Comparison of ENCODE assay signal across 8 cellular contexts in genomic region chr12:123062682-123063426, GRCh38.
A peak's percentile ranks its signal among the peaks of the same experiment; 100 is the strongest.
DNase-seq lines count a peak whose midpoint lies in the region; ATAC-seq and TF ChIP-seq lines count a peak whose summit lies in the region.

No MANE protein-coding gene starts in this region.

- no peak overlapping the region for H3K4me3 Mint-ChIP-seq in natural killer cell
- no peak overlapping the region for H3K4me3 Mint-ChIP-seq in natural killer cell treated with Interleukin-12 subunit alpha and Interleukin-12 subunit beta and Interleukin-15 and Interleukin-18, amount 100 ng/mL, for 72 hours
- H3K4me3 Mint-ChIP-seq in activated T-helper 2 cell treated with anti-CD3 and anti-CD28 coated beads, Interferon-gamma antibody, Interleukin-2, Interleukin-4, amounts not matched to agents 10 μg/mL and 5 μg/mL and 100 μg/mL, durations not matched to agents 14 hours and 24 hours and 36 hours (ENCODE audit: low read depth), result no peak overlapping the region
- H3K4me3 Mint-ChIP-seq in activated CD4-positive, alpha-beta memory T cell treated with anti-CD3 and anti-CD28 coated beads for 36 hours, result no peak overlapping the region

- peak overlapping the region; percentile 33 for H3K27ac ChIP-seq in upper lobe of right lung

- H3K4me1 Mint-ChIP-seq in natural killer cell, result peaks cover 74 to 80% of the 10 kb centered on the region in 2 donors
- peaks cover 29 to 66% of the 10 kb centered on the region in 2 donors for H3K4me1 Mint-ChIP-seq in natural killer cell treated with Interleukin-12 subunit alpha and Interleukin-12 subunit beta and Interleukin-15 and Interleukin-18, amount 100 ng/mL, for 72 hours (ENCODE audit: low read depth in 2 of 2)
- peaks cover 18% of the 10 kb centered on the region for H3K4me1 Mint-ChIP-seq in activated T-helper 2 cell treated with anti-CD3 and anti-CD28 coated beads, Interferon-gamma antibody, Interleukin-2, Interleukin-4, amounts not matched to agents 10 μg/mL and 5 μg/mL and 100 μg/mL, durations not matched to agents 14 hours and 24 hours and 36 hours (ENCODE audit: low read depth)
- peaks cover 11% of the 10 kb centered on the region for H3K4me1 Mint-ChIP-seq in activated CD4-positive, alpha-beta memory T cell treated with anti-CD3 and anti-CD28 coated beads for 36 hours (ENCODE audit: low read depth)

- CTCF ChIA-PET in activated CD4-positive, alpha-beta memory T cell treated with anti-CD3 and anti-CD28 coated beads for 36 hours (lab: Charles Lee), result no interaction called here

- peaks cover 64% of the 10 kb centered on the region for H3K4me1 ChIP-seq in upper lobe of right lung

- no peaks in the 10 kb centered on the region for H3K9me3 ChIP-seq in upper lobe of right lung

- no peaks in the 10 kb centered on the region for H3K9me3 Mint-ChIP-seq in natural killer cell
- H3K9me3 Mint-ChIP-seq in natural killer cell treated with Interleukin-12 subunit alpha and Interleukin-12 subunit beta and Interleukin-15 and Interleukin-18, amount 100 ng/mL, for 72 hours, result no peaks in the 10 kb centered on the region
- no peaks in the 10 kb centered on the region for H3K9me3 Mint-ChIP-seq in activated T-helper 2 cell treated with anti-CD3 and anti-CD28 coated beads, Interferon-gamma antibody, Interleukin-2, Interleukin-4, amounts not matched to agents 10 μg/mL and 5 μg/mL and 100 μg/mL, durations not matched to agents 14 hours and 24 hours and 36 hours
- H3K9me3 Mint-ChIP-seq in activated CD4-positive, alpha-beta memory T cell treated with anti-CD3 and anti-CD28 coated beads for 36 hours, result no peaks in the 10 kb centered on the region

- no peaks in the 10 kb centered on the region for H3K27me3 ChIP-seq in upper lobe of right lung

- H3K36me3 ChIP-seq in upper lobe of right lung, result no peaks in the 10 kb centered on the region

- no peaks in the 10 kb centered on the region for H3K27me3 Mint-ChIP-seq in natural killer cell (ENCODE audit: low read depth in 2 of 2)
- no peaks in the 10 kb centered on the region for H3K27me3 Mint-ChIP-seq in natural killer cell treated with Interleukin-12 subunit alpha and Interleukin-12 subunit beta and Interleukin-15 and Interleukin-18, amount 100 ng/mL, for 72 hours
- H3K27me3 Mint-ChIP-seq in activated T-helper 2 cell treated with anti-CD3 and anti-CD28 coated beads, Interferon-gamma antibody, Interleukin-2, Interleukin-4, amounts not matched to agents 10 μg/mL and 5 μg/mL and 100 μg/mL, durations not matched to agents 14 hours and 24 hours and 36 hours (ENCODE audit: low read depth), result no peaks in the 10 kb centered on the region
- H3K27me3 Mint-ChIP-seq in activated CD4-positive, alpha-beta memory T cell treated with anti-CD3 and anti-CD28 coated beads for 36 hours, result no peaks in the 10 kb centered on the region

- H3K4me3 ChIP-seq in upper lobe of right lung, result no peak overlapping the region

- H3K36me3 Mint-ChIP-seq in natural killer cell, result no peaks in the 10 kb centered on the region
- no peaks in the 10 kb centered on the region for H3K36me3 Mint-ChIP-seq in natural killer cell treated with Interleukin-12 subunit alpha and Interleukin-12 subunit beta and Interleukin-15 and Interleukin-18, amount 100 ng/mL, for 72 hours
- H3K36me3 Mint-ChIP-seq in activated T-helper 2 cell treated with anti-CD3 and anti-CD28 coated beads, Interferon-gamma antibody, Interleukin-2, Interleukin-4, amounts not matched to agents 10 μg/mL and 5 μg/mL and 100 μg/mL, durations not matched to agents 14 hours and 24 hours and 36 hours (ENCODE audit: low read depth), result no peaks in the 10 kb centered on the region
- no peaks in the 10 kb centered on the region for H3K36me3 Mint-ChIP-seq in activated CD4-positive, alpha-beta memory T cell treated with anti-CD3 and anti-CD28 coated beads for 36 hours

- intact Hi-C loops in natural killer cell (cut with micrococcal nuclease), result no loop called here
- intact Hi-C loops in activated T-helper 2 cell treated with anti-CD3 and anti-CD28 coated beads, Interferon-gamma antibody, Interleukin-2, Interleukin-4, amounts not matched to agents 10 μg/mL and 5 μg/mL and 100 μg/mL, durations not matched to agents 14 hours and 24 hours and 36 hours (cut with micrococcal nuclease), result no loop called here
- intact Hi-C loops in upper lobe of right lung (cut with DNase I), result no loop called here
- intact Hi-C loops in activated CD4-positive, alpha-beta memory T cell treated with anti-CD3 and anti-CD28 coated beads for 36 hours (cut with micrococcal nuclease), result no loop called here

- ATAC-seq in natural killer cell (no peak), upper lobe of right lung (peak; percentile 75)
- no peak for ATAC-seq in natural killer cell treated with Interleukin-12 subunit alpha and Interleukin-12 subunit beta and Interleukin-15 and Interleukin-18, amount 100 ng/mL, for 72 hours

- POLR2A ChIA-PET in activated CD4-positive, alpha-beta memory T cell treated with anti-CD3 and anti-CD28 coated beads for 36 hours (lab: Charles Lee), result no interaction called here

- DNase-seq in natural killer cell (no peak), iris pigment epithelial cell (ENCODE audit: low read depth) (peak; percentile 86), upper lobe of right lung (no peak), NCI-H1105 (lab: John Stamatoyannopoulos, UW) (no peak)
- no peak for DNase-seq in natural killer cell treated with Interleukin-12 subunit alpha and Interleukin-12 subunit beta and Interleukin-15 and Interleukin-18, amount 100 ng/mL, for 72 hours (ENCODE audit: low spot score)
- DNase-seq in activated T-helper 2 cell treated with anti-CD3 and anti-CD28 coated beads, Interferon-gamma antibody, Interleukin-2, Interleukin-4, amounts not matched to agents 10 μg/mL and 5 μg/mL and 100 μg/mL, durations not matched to agents 14 hours and 24 hours and 36 hours (ENCODE audit: low spot score), result no peak
- no peak for DNase-seq in activated effector memory CD4-positive, alpha-beta T cell treated with Interleukin-2 at 50 U/mL for 16 hours
- DNase-seq in activated CD4-positive, alpha-beta memory T cell treated with anti-CD3 and anti-CD28 coated beads for 36 hours, result no peak

- TF ChIP-seq CTCF in natural killer cell (IDR thresholded peaks at IDR 0.05) (no peak), upper lobe of right lung (IDR thresholded peaks at IDR 0.05) (no peak)

- H3K27ac Mint-ChIP-seq in natural killer cell, result peak overlapping the region; percentile 35 to 67
- no peak overlapping the region for H3K27ac Mint-ChIP-seq in natural killer cell treated with Interleukin-12 subunit alpha and Interleukin-12 subunit beta and Interleukin-15 and Interleukin-18, amount 100 ng/mL, for 72 hours
- H3K27ac Mint-ChIP-seq in activated T-helper 2 cell treated with anti-CD3 and anti-CD28 coated beads, Interferon-gamma antibody, Interleukin-2, Interleukin-4, amounts not matched to agents 10 μg/mL and 5 μg/mL and 100 μg/mL, durations not matched to agents 14 hours and 24 hours and 36 hours, result peak overlapping the region; percentile 54
- no peak overlapping the region for H3K27ac Mint-ChIP-seq in activated CD4-positive, alpha-beta memory T cell treated with anti-CD3 and anti-CD28 coated beads for 36 hours

Comparison
In these comparisons a context has a peak if more than half of its experiments do, and no peak if none do; other contexts are left out.
1. H3K27ac Mint-ChIP-seq: peak in natural killer cell (2 of 2) and activated T-helper 2 cell treated with anti-CD3 and anti-CD28 coated beads, Interferon-gamma antibody, Interleukin-2, Interleukin-4, amounts not matched to agents 10 μg/mL and 5 μg/mL and 100 μg/mL, durations not matched to agents 14 hours and 24 hours and 36 hours (single experiment); none in natural killer cell treated with Interleukin-12 subunit alpha and Interleukin-12 subunit beta and Interleukin-15 and Interleukin-18, amount 100 ng/mL, for 72 hours (0 of 2) and activated CD4-positive, alpha-beta memory T cell treated with anti-CD3 and anti-CD28 coated beads for 36 hours (single experiment).